ENCODE assay signal across 8 cellular contexts in genomic region chr19:12792048-12792852, GRCh38. TPM values are rescaled to one million over a fixed set of nuclear protein-coding genes. Genes with fewer than 3 reads are reported as not detected.
DNase-seq lines count a peak whose midpoint lies in the region; ATAC-seq and TF ChIP-seq lines count a peak whose summit lies in the region.

No MANE protein-coding gene starts in this region.

- ATAC-seq in activated CD8-positive, alpha-beta T cell treated with anti-CD3 and anti-CD28 coated beads for 36 hours = no peak
- ATAC-seq in effector memory CD8-positive, alpha-beta T cell (replicated peaks) = no peak
- ATAC-seq in stimulated activated memory B cell treated with anti-CD40 and anti-IgM and Interleukin-4, amounts not matched to agents 10 μg/mL and 1 μg/mL and 100 μg/mL, for 72 hours = no peak
- no peak for ATAC-seq in GM19455 (IDR thresholded peaks at IDR 0.05; ENCODE audit: unreplicated experiment)

- peak overlapping the region; percentile 98 for H3K27ac Mint-ChIP-seq in activated CD8-positive, alpha-beta T cell treated with anti-CD3 and anti-CD28 coated beads for 36 hours
- peak overlapping the region; percentile 98 to 100 for H3K27ac Mint-ChIP-seq in effector memory CD8-positive, alpha-beta T cell
- peak overlapping the region; percentile 91 for H3K27ac Mint-ChIP-seq in stimulated activated memory B cell treated with anti-CD40 and anti-IgM and Interleukin-4, amounts not matched to agents 10 μg/mL and 1 μg/mL and 100 μg/mL, for 72 hours

- H3K36me3 Mint-ChIP-seq in activated CD8-positive, alpha-beta T cell treated with anti-CD3 and anti-CD28 coated beads for 36 hours (ENCODE audit: low read depth) = peaks cover 22% of the 10 kb centered on the region
- H3K36me3 Mint-ChIP-seq in effector memory CD8-positive, alpha-beta T cell (ENCODE audit: insufficient read depth) = peaks cover 72% of the 10 kb centered on the region
- peaks cover 12% of the 10 kb centered on the region for H3K36me3 Mint-ChIP-seq in stimulated activated memory B cell treated with anti-CD40 and anti-IgM and Interleukin-4, amounts not matched to agents 10 μg/mL and 1 μg/mL and 100 μg/mL, for 72 hours

- no peaks in the 10 kb centered on the region for H3K27me3 Mint-ChIP-seq in activated CD8-positive, alpha-beta T cell treated with anti-CD3 and anti-CD28 coated beads for 36 hours
- H3K27me3 Mint-ChIP-seq in effector memory CD8-positive, alpha-beta T cell = no peaks in the 10 kb centered on the region
- H3K27me3 Mint-ChIP-seq in stimulated activated memory B cell treated with anti-CD40 and anti-IgM and Interleukin-4, amounts not matched to agents 10 μg/mL and 1 μg/mL and 100 μg/mL, for 72 hours = no peaks in the 10 kb centered on the region

- DNase-seq in NCI-H524 (lab: John Stamatoyannopoulos, UW) = peak; percentile 61 to 85
- DNase-seq in NCI-H524 treated with DMSO at 0.1 percent for 48 hours (lab: John Stamatoyannopoulos, UW) = no peak
- DNase-seq in NCI-H69 (lab: John Stamatoyannopoulos, UW) = peak; percentile 89
- peak; percentile 88 for DNase-seq in activated CD8-positive, alpha-beta T cell treated with anti-CD3 and anti-CD28 coated beads for 36 hours
- peak; percentile 64 to 71 (median 70) for DNase-seq in effector memory CD8-positive, alpha-beta T cell
- peak; percentile 93 for DNase-seq in mesenteric fat pad (ENCODE audit: low spot score)

- peak overlapping the region; percentile 95 for H3K4me3 Mint-ChIP-seq in activated CD8-positive, alpha-beta T cell treated with anti-CD3 and anti-CD28 coated beads for 36 hours
- H3K4me3 Mint-ChIP-seq in effector memory CD8-positive, alpha-beta T cell = peak overlapping the region; percentile 95 to 98
- peak overlapping the region; percentile 96 for H3K4me3 Mint-ChIP-seq in stimulated activated memory B cell treated with anti-CD40 and anti-IgM and Interleukin-4, amounts not matched to agents 10 μg/mL and 1 μg/mL and 100 μg/mL, for 72 hours

- intact Hi-C loops in activated CD8-positive, alpha-beta T cell treated with anti-CD3 and anti-CD28 coated beads for 36 hours (cut with micrococcal nuclease) = no loop called here

- POLR2A ChIA-PET in activated CD8-positive, alpha-beta T cell treated with anti-CD3 and anti-CD28 coated beads for 36 hours (lab: Charles Lee) = interaction anchor here (0.9 to 3.3 kb wide), 27 partner anchors 10 to 360 kb away, joined by 3 to 97 read pairs (median 4); partner anchors contain the start of genes DHPS, FBXW9, GET3 and PRDX2

- peaks cover 44% of the 10 kb centered on the region for H3K4me1 Mint-ChIP-seq in activated CD8-positive, alpha-beta T cell treated with anti-CD3 and anti-CD28 coated beads for 36 hours (ENCODE audit: low read depth)
- H3K4me1 Mint-ChIP-seq in effector memory CD8-positive, alpha-beta T cell (ENCODE audit: low read depth in 2 of 2) = peaks cover 33 to 37% of the 10 kb centered on the region in 2 donors
- H3K4me1 Mint-ChIP-seq in stimulated activated memory B cell treated with anti-CD40 and anti-IgM and Interleukin-4, amounts not matched to agents 10 μg/mL and 1 μg/mL and 100 μg/mL, for 72 hours = peaks cover 50% of the 10 kb centered on the region

- peak; percentile 10 for TF ChIP-seq CTCF in activated CD8-positive, alpha-beta T cell treated with anti-CD3 and anti-CD28 coated beads for 36 hours (IDR thresholded peaks at IDR 0.05)

- H3K9me3 Mint-ChIP-seq in activated CD8-positive, alpha-beta T cell treated with anti-CD3 and anti-CD28 coated beads for 36 hours = no peaks in the 10 kb centered on the region
- no peaks in the 10 kb centered on the region for H3K9me3 Mint-ChIP-seq in effector memory CD8-positive, alpha-beta T cell
- no peaks in the 10 kb centered on the region for H3K9me3 Mint-ChIP-seq in stimulated activated memory B cell treated with anti-CD40 and anti-IgM and Interleukin-4, amounts not matched to agents 10 μg/mL and 1 μg/mL and 100 μg/mL, for 72 hours

- CTCF ChIA-PET in activated CD8-positive, alpha-beta T cell treated with anti-CD3 and anti-CD28 coated beads for 36 hours (lab: Charles Lee) = interaction anchor here (1.3 to 14.2 kb wide), 8 partner anchors 10 to 93 kb away, joined by 3 to 480 read pairs (median 4); partner anchors contain the start of genes RNASEH2A and THSD8

RNA-seq across cellular contexts. Expression of gene JUNB, which starts 1.0 kb away (rescaled TPM):
- 100 to 1,000 TPM; 292 to 299 TPM for total RNA-seq in activated CD8-positive, alpha-beta T cell treated with anti-CD3 and anti-CD28 coated beads for 36 hours
- 800 TPM for total RNA-seq in mesenteric fat pad

RNA-seq across cellular contexts. Expression of gene PRDX2, which starts 9.3 kb away (rescaled TPM):
- 100 to 1,000 TPM; 251 to 262 TPM for total RNA-seq in activated CD8-positive, alpha-beta T cell treated with anti-CD3 and anti-CD28 coated beads for 36 hours
- total RNA-seq in mesenteric fat pad = 238 TPM

RNA-seq across cellular contexts. Expression of gene THSD8, which starts 9.6 kb away (rescaled TPM):
- 10 to 100 TPM; 31.1 to 36.2 TPM for total RNA-seq in activated CD8-positive, alpha-beta T cell treated with anti-CD3 and anti-CD28 coated beads for 36 hours
- 2.1 TPM for total RNA-seq in mesenteric fat pad

RNA-seq across cellular contexts. Expression of gene RNASEH2A, which starts 14.1 kb away (rescaled TPM):
- 10 to 100 TPM; 40.3 to 44.1 TPM for total RNA-seq in activated CD8-positive, alpha-beta T cell treated with anti-CD3 and anti-CD28 coated beads for 36 hours
- total RNA-seq in mesenteric fat pad = 2.7 TPM

RNA-seq across cellular contexts. Expression of gene HOOK2, which starts 16.9 kb away (rescaled TPM):
- total RNA-seq in activated CD8-positive, alpha-beta T cell treated with anti-CD3 and anti-CD28 coated beads for 36 hours = 10 to 100 TPM; 17.3 to 18.4 TPM
- 57.7 TPM for total RNA-seq in mesenteric fat pad

Comparison
In these comparisons a context has a peak if more than half of its experiments do, and no peak if none do; other contexts are left out.
1. RNA of gene THSD8, which starts 9.6 kb away (total RNA-seq): 31.1 to 36.2 TPM in activated CD8-positive, alpha-beta T cell treated with anti-CD3 and anti-CD28 coated beads for 36 hours; 2.1 TPM in mesenteric fat pad (single experiment); every median in the first group is over 10 times any median in the second.
2. Peak in every context shown above with its lines, with median percentiles within 50 percentile points of each other: H3K27ac Mint-ChIP-seq and H3K4me3 Mint-ChIP-seq.